19 cellular contexts compared by ENCODE assay signal in the genomic region with DNA sequence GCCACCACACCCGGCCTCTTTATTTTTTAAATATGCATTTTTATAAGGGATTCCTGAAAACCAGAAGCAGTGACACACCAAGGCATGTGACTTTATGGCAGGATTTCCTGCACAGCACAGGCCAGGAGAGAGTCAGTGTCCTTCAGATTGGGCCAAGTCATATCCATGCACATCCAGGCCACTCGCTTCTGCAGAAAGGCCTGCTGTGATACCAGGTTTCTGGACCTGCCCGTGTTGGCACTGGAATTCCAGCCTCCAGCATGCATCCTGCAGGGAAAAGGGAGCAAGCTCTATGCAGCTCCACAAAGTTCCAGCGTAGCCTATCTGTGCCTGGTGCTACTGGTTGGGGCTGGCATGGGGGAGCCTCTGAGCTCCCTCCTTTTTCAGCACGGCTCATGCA. TPM values are rescaled to one million over a fixed set of nuclear protein-coding genes. Genes with fewer than 3 reads are reported as not detected.
DNase-seq lines count a peak whose midpoint lies in the region; ATAC-seq lines count a peak whose summit lies in the region.
"Had no signal": no experiment of that assay in that cellular context is flagged by ENCODE, and none has a peak within 500 bp of the region (broad histone marks: within the 10 kb centered on the region; RNA-seq: fewer than 3 reads in every experiment).

No MANE protein-coding gene starts in this region.

- peak overlapping the region in 9 of 11 experiments; percentile 66 to 99 (median 86); a peak in 17 of 22 replicates for H3K4me2 ChIP-seq in BLaER1 treated with 17β-estradiol and CSF1 and Interleukin-3, amounts not matched to agents 10 nM and 100 nM
- no peak overlapping the region for H3K4me2 ChIP-seq in trophoblast cell (ENCODE audit: low read length)
- H3K4me2 ChIP-seq: A549 had no signal

- peak overlapping the region in 5 of 11 experiments; percentile 62 to 95 (median 93); a peak in 9 of 22 replicates for H3K27ac ChIP-seq in BLaER1 treated with 17β-estradiol and CSF1 and Interleukin-3, amounts not matched to agents 10 nM and 100 nM
- H3K27ac ChIP-seq in trophoblast cell (ENCODE audit: low read depth, low read length), result no peak overlapping the region
- H3K27ac ChIP-seq: A549, C4-2B had no signal

- no peak overlapping the region for H2BK5ac ChIP-seq in trophoblast cell (ENCODE audit: low read depth, low read length, poor library complexity)

- no peak overlapping the region for H2AK5ac ChIP-seq in trophoblast cell (ENCODE audit: low read length)

- H3K27me3 ChIP-seq in BLaER1 treated with 17β-estradiol and CSF1 and Interleukin-3, amounts not matched to agents 10 nM and 100 nM, result no peaks in the 10 kb centered on the region
- H3K27me3 ChIP-seq in trophoblast cell (ENCODE audit: insufficient read depth, low read length), result no peaks in the 10 kb centered on the region
- H3K27me3 ChIP-seq: BE2C had no signal

- peaks cover 3% of the 10 kb centered on the region for H3K36me3 Mint-ChIP-seq in effector memory CD8-positive, alpha-beta T cell (ENCODE audit: insufficient read depth)
- H3K36me3 Mint-ChIP-seq: CD4-positive, CD25-positive, alpha-beta regulatory T cell; CD8-positive, alpha-beta T cell had no signal

- no peak overlapping the region for H4K12ac ChIP-seq in trophoblast cell (ENCODE audit: low read depth, low read length)

- H3K79me1 ChIP-seq in trophoblast cell (ENCODE audit: low read length), result no peaks in the 10 kb centered on the region

- H4K8ac ChIP-seq in trophoblast cell (ENCODE audit: low read depth, low read length), result no peak overlapping the region

- no peak overlapping the region for H3K23ac ChIP-seq in trophoblast cell (ENCODE audit: low read length)

- no peaks in the 10 kb centered on the region for H3K9me3 Mint-ChIP-seq in effector memory CD8-positive, alpha-beta T cell
- H3K9me3 Mint-ChIP-seq: CD4-positive, CD25-positive, alpha-beta regulatory T cell; CD8-positive, alpha-beta T cell had no signal

- H3K18ac ChIP-seq in trophoblast cell (ENCODE audit: low read length), result no peak overlapping the region

- H3K4me3 ChIP-seq in BLaER1 treated with 17β-estradiol and CSF1 and Interleukin-3, amounts not matched to agents 10 nM and 100 nM, result no peak overlapping the region
- H3K4me3 ChIP-seq in trophoblast cell (ENCODE audit: low read depth, low read length), result no peak overlapping the region
- H3K4me3 ChIP-seq: A549 had no signal

- H3K9ac ChIP-seq in BLaER1 treated with 17β-estradiol and CSF1 and Interleukin-3, amounts not matched to agents 10 nM and 100 nM, result peak overlapping the region in 1 of 11 experiments; percentile 53; a peak in 1 of 22 replicates
- peak overlapping the region; percentile 55 for H3K9ac ChIP-seq in trophoblast cell (ENCODE audit: low read length)

- peaks cover 20 to 79% (median 58%) of the 10 kb centered on the region in 10 experiments for H3K4me1 ChIP-seq in BLaER1 treated with 17β-estradiol and CSF1 and Interleukin-3, amounts not matched to agents 10 nM and 100 nM
- no peaks in the 10 kb centered on the region for H3K4me1 ChIP-seq in trophoblast cell (ENCODE audit: control insufficient read depth in 1 of 2, insufficient read depth in 2 of 2, low read length in 2 of 2)
- H3K4me1 ChIP-seq: A549, BE2C, Caco-2 had no signal

- H2BK12ac ChIP-seq in trophoblast cell (ENCODE audit: low read length), result no peak overlapping the region

- no peak overlapping the region for H2BK120ac ChIP-seq in trophoblast cell (ENCODE audit: insufficient read depth, low read length, poor library complexity)

- peaks cover 0 to 5% (median 0%) of the 10 kb centered on the region in 11 experiments; a peak in 1 of 22 replicates for H3K36me3 ChIP-seq in BLaER1 treated with 17β-estradiol and CSF1 and Interleukin-3, amounts not matched to agents 10 nM and 100 nM
- H3K36me3 ChIP-seq in trophoblast cell (ENCODE audit: control insufficient read depth in 1 of 2, insufficient read depth in 2 of 2, low read length in 2 of 2), result no peaks in the 10 kb centered on the region
- H3K36me3 ChIP-seq: BE2C had no signal

- no peaks in the 10 kb centered on the region for H3K9me3 ChIP-seq in BLaER1 treated with 17β-estradiol and CSF1 and Interleukin-3, amounts not matched to agents 10 nM and 100 nM (replicated peaks in 1 of 11)
- H3K9me3 ChIP-seq in trophoblast cell (ENCODE audit: insufficient read depth, low read depth, low read length), result peaks cover 4% of the 10 kb centered on the region
- H3K9me3 ChIP-seq: A549, BE2C, Caco-2 had no signal

- H2AFZ ChIP-seq in trophoblast cell (ENCODE audit: insufficient read depth, low read length, poor library complexity), result no peak overlapping the region

- H3K4me3 Mint-ChIP-seq in effector memory CD8-positive, alpha-beta T cell, result no peak overlapping the region
- H3K4me3 Mint-ChIP-seq: CD8-positive, alpha-beta T cell had no signal

- H4K20me1 ChIP-seq in BLaER1 treated with 17β-estradiol and CSF1 and Interleukin-3, amounts not matched to agents 10 nM and 100 nM, result no peaks in the 10 kb centered on the region; a peak in 1 of 22 replicates

- H3K4ac ChIP-seq in trophoblast cell (ENCODE audit: low read depth, low read length), result no peak overlapping the region

- H3K4me1 Mint-ChIP-seq in effector memory CD8-positive, alpha-beta T cell (ENCODE audit: low read depth in 2 of 2), result peaks cover 7 to 14% of the 10 kb centered on the region in 2 donors

- H3K79me2 ChIP-seq in trophoblast cell (ENCODE audit: control insufficient read depth, insufficient read depth, low read length, poor library complexity), result no peaks in the 10 kb centered on the region

- no peaks in the 10 kb centered on the region for H3K27me3 Mint-ChIP-seq in effector memory CD8-positive, alpha-beta T cell

- H3K27ac Mint-ChIP-seq in effector memory CD8-positive, alpha-beta T cell, result no peak overlapping the region
- H3K27ac Mint-ChIP-seq: CD8-positive, alpha-beta T cell had no signal

- WGBS in trophoblast cell (ENCODE audit: extremely low coverage, insufficient coverage, insufficient read length), result no CpG with 5 or more reads among the region's 5 CpGs

- H4K91ac ChIP-seq in trophoblast cell (ENCODE audit: low read depth, low read length), result no peak overlapping the region

- no peak overlapping the region for H3K14ac ChIP-seq in trophoblast cell (ENCODE audit: low read length)

- no peak for ATAC-seq in effector memory CD8-positive, alpha-beta T cell (replicated peaks)
- ATAC-seq: A549; CD8-positive, alpha-beta T cell had no signal

- DNase-seq in cerebellum (ENCODE audit: low spot score), result peak; percentile 43
- DNase-seq in trophoblast cell, result no peak
- DNase-seq in GOT3 (lab: John Stamatoyannopoulos, UW), result no peak
- DNase-seq in inferior parietal cortex (ENCODE audit: extremely low spot score), result no peak
- no peak for DNase-seq in effector memory CD8-positive, alpha-beta T cell
- DNase-seq: 8988T; ACHN; AML-193; BE2C; Caco-2; CD4-positive, CD25-positive, alpha-beta regulatory T cell; CD8-positive, alpha-beta T cell; DMS153; DND-41; H7; HCEC 1CT had no signal

RNA-seq across cellular contexts. Expression of a gene that starts 36.8 kb away (rescaled TPM):
- 111 TPM for total RNA-seq in cerebellum
- polyA plus RNA-seq in trophoblast cell (2013), result 65.5 and 72.3 TPM in 2 replicates
